Comparison of ENCODE assay signal across 1 cellular context in genomic region chr17:65560628-65561371, GRCh38.
TF ChIP-seq lines count a peak whose summit lies in the region.

No MANE protein-coding gene starts in this region.

TF ChIP-seq in H1, 55 proteins besides CTCF, POLR2A, EP300 and RAD21 (continued from another document):
- TF ChIP-seq CHD7 (IDR thresholded peaks at IDR 0.05; ENCODE audit: insufficient replicate concordance, low read length) = no peak
